ENCODE assay signal across 26 cellular contexts in genomic region chr6:5846889-5847288, GRCh38.
"Had no signal": no experiment of that assay in that cellular context is flagged by ENCODE, and none has a peak within 500 bp of the region (broad histone marks: within the 10 kb centered on the region; RNA-seq: fewer than 3 reads in every experiment).

No MANE protein-coding gene starts in this region.

- H3K36me3 Mint-ChIP-seq: natural killer cell had no signal

- DNase-seq: activated CD4-positive, alpha-beta T cell treated with anti-CD3 and anti-CD28 coated beads for 1 hour; activated CD8-positive, alpha-beta memory T cell treated with anti-CD3 and anti-CD28 coated beads, Interleukin-2, amount 50 U/mL, for 48 hours; activated effector memory CD4-positive, alpha-beta T cell treated with Interleukin-2 at 50 U/mL for 16 hours; activated naive CD4-positive, alpha-beta T cell treated with anti-CD3 and anti-CD28 coated beads for 36 hours; activated T-cell treated with anti-CD3 and anti-CD28 coated beads, Interleukin-2, amount 50 U/mL, for 48 hours; amygdala; colonic mucosa; dorsolateral prefrontal cortex; effector memory CD8-positive, alpha-beta T cell; gastrocnemius medialis; islet precursor cell; left cardiac atrium; midbrain; natural killer cell; ovary; stimulated activated CD4-positive, alpha-beta T cell treated with anti-CD3 and anti-CD28 coated beads, Interleukin-4, amount 100 ng/mL, for 24 hours; stomach; transverse colon; WERI-Rb-1 had no signal

- ATAC-seq: effector memory CD8-positive, alpha-beta T cell; esophagus mucosa; gastrocnemius medialis; left cardiac atrium; natural killer cell had no signal

- H3K27ac Mint-ChIP-seq: activated naive CD4-positive, alpha-beta T cell treated with anti-CD3 and anti-CD28 coated beads for 36 hours; effector memory CD8-positive, alpha-beta T cell; natural killer cell had no signal

- H3K36me3 ChIP-seq: colonic mucosa, gastrocnemius medialis, ovary, prostate gland, stomach, suprapubic skin, transverse colon, vagina, WERI-Rb-1 had no signal

- H3K9me3 ChIP-seq: colonic mucosa, gastrocnemius medialis, ovary, prostate gland, suprapubic skin, transverse colon, vagina had no signal

- FAIRE-seq: bronchial epithelial cell, endothelial cell of umbilical vein, TTC549 had no signal

- H3K9me3 Mint-ChIP-seq: natural killer cell had no signal

- H3K27ac ChIP-seq: colonic mucosa, dorsolateral prefrontal cortex, gastrocnemius medialis, ovary, prostate gland, stomach, suprapubic skin, transverse colon, vagina, WERI-Rb-1 had no signal

- H3K4me3 ChIP-seq: colonic mucosa, dorsolateral prefrontal cortex, gastrocnemius medialis, ovary, prostate gland, stomach, suprapubic skin, transverse colon, vagina had no signal

- H3K4me1 ChIP-seq: colonic mucosa, prostate gland had no signal

- H3K27me3 ChIP-seq: colonic mucosa, dorsolateral prefrontal cortex, ovary, vagina had no signal
